In genomic region chr2:24926220-24926601, GRCh38 we compare ENCODE assay signal across 11 cellular contexts. TPM values are rescaled to one million over a fixed set of nuclear protein-coding genes. Genes with fewer than 3 reads are reported as not detected.
A peak's percentile ranks its signal among the peaks of the same experiment; 100 is the strongest.
DNase-seq lines count a peak whose midpoint lies in the region; ATAC-seq and TF ChIP-seq lines count a peak whose summit lies in the region.
"Had no signal": no experiment of that assay in that cellular context is flagged by ENCODE, and none has a peak within 500 bp of the region (broad histone marks: within the 10 kb centered on the region; RNA-seq: fewer than 3 reads in every experiment).

No MANE protein-coding gene starts in this region.

- CTCF ChIA-PET in mammary epithelial cell (lab: Charles Lee; ENCODE audit: low non-redundant PET), result no interaction called here

- TF ChIP-seq EP300 in suprapubic skin (IDR thresholded peaks at IDR 0.05), result no peak

- H3K9ac ChIP-seq in mammary epithelial cell (ENCODE audit: insufficient read depth, low read length) (no peak overlapping the region), mucosa of stomach (ENCODE audit: low read length) (peak overlapping the region; percentile 11)

- BruUV-seq in mammary epithelial cell (replicated peaks; lab: Mats Ljungman, UMichigan), result no TSS peak

- no peaks in the 10 kb centered on the region for H3K36me3 ChIP-seq in mammary epithelial cell (ENCODE audit: insufficient read depth, low read length)
- no peaks in the 10 kb centered on the region for H3K36me3 ChIP-seq in mucosa of stomach (ENCODE audit: control insufficient read depth, insufficient read depth, low read length)
- no peaks in the 10 kb centered on the region for H3K36me3 ChIP-seq in suprapubic skin
- H3K36me3 ChIP-seq: pancreas had no signal

- peak overlapping the region; percentile 42 for H3K4me3 Mint-ChIP-seq in T-helper 2 cell treated with Interferon-gamma antibody and Interleukin-4, amounts not matched to agents 5 μg/mL and 100 μg/mL, for 36 hours

- no peaks in the 10 kb centered on the region for H3K27me3 Mint-ChIP-seq in T-helper 2 cell treated with Interferon-gamma antibody and Interleukin-4, amounts not matched to agents 5 μg/mL and 100 μg/mL, for 36 hours (ENCODE audit: low read depth)

- H3K4me1 Mint-ChIP-seq in T-helper 2 cell treated with Interferon-gamma antibody and Interleukin-4, amounts not matched to agents 5 μg/mL and 100 μg/mL, for 36 hours (ENCODE audit: low read depth), result peaks cover 6% of the 10 kb centered on the region

- H3K27ac Mint-ChIP-seq in T-helper 2 cell treated with Interferon-gamma antibody and Interleukin-4, amounts not matched to agents 5 μg/mL and 100 μg/mL, for 36 hours, result no peak overlapping the region

- no peaks in the 10 kb centered on the region for H3K79me2 ChIP-seq in mammary epithelial cell (ENCODE audit: insufficient read depth, low read length)

- H3K9me3 Mint-ChIP-seq in T-helper 2 cell treated with Interferon-gamma antibody and Interleukin-4, amounts not matched to agents 5 μg/mL and 100 μg/mL, for 36 hours, result no peaks in the 10 kb centered on the region

- intact Hi-C loops in mammary epithelial cell (cut with micrococcal nuclease), result no loop called here

- H4K20me1 ChIP-seq in mammary epithelial cell (ENCODE audit: insufficient read depth, low read length), result no peaks in the 10 kb centered on the region

- peak overlapping the region; percentile 41 for H3K4me2 ChIP-seq in mammary epithelial cell (ENCODE audit: insufficient read depth, low read depth, low read length)

- H3K27ac ChIP-seq in mammary epithelial cell (ENCODE audit: insufficient read depth, low read depth, low read length) (no peak overlapping the region), suprapubic skin (peak overlapping the region; percentile 80)
- H3K27ac ChIP-seq: 22Rv1, pancreas had no signal

- in situ Hi-C loops in mammary epithelial cell (cut with MboI; ENCODE audit: low sequenced_read_pairs in 2 of 2), result no loop called here

- H2AFZ ChIP-seq in mammary epithelial cell (ENCODE audit: low read depth, low read length), result peak overlapping the region; percentile 93

- peaks cover 12% of the 10 kb centered on the region for H3K4me1 ChIP-seq in mammary epithelial cell (ENCODE audit: insufficient read depth, low read length)
- peaks cover 13% of the 10 kb centered on the region for H3K4me1 ChIP-seq in mucosa of stomach (ENCODE audit: control insufficient read depth, insufficient read depth, low read length)
- H3K4me1 ChIP-seq in suprapubic skin, result peaks cover 15% of the 10 kb centered on the region
- H3K4me1 ChIP-seq: pancreas had no signal

- no peaks in the 10 kb centered on the region for H3K36me3 Mint-ChIP-seq in T-helper 2 cell treated with Interferon-gamma antibody and Interleukin-4, amounts not matched to agents 5 μg/mL and 100 μg/mL, for 36 hours (ENCODE audit: low read depth)

- H3K9me3 ChIP-seq in mammary epithelial cell (replicated peaks; ENCODE audit: insufficient read depth, low read length) (no peaks in the 10 kb centered on the region), mucosa of stomach (ENCODE audit: control insufficient read depth, low read length) (no peaks in the 10 kb centered on the region), suprapubic skin (no peaks in the 10 kb centered on the region)
- H3K9me3 ChIP-seq: pancreas had no signal

- dilution Hi-C loops in mammary epithelial cell (cut with HindIII; ENCODE audit: low sequenced_read_pairs), result no loop called here

- H3K27me3 ChIP-seq in mammary epithelial cell (ENCODE audit: insufficient read depth, low read length) (no peaks in the 10 kb centered on the region), mucosa of stomach (ENCODE audit: control insufficient read depth, insufficient read depth, low read length) (peaks cover 12% of the 10 kb centered on the region), suprapubic skin (no peaks in the 10 kb centered on the region)
- H3K27me3 ChIP-seq: pancreas had no signal

- H3K4me3 ChIP-seq in mammary epithelial cell (replicated peaks in 1 of 3; ENCODE audit: insufficient read depth in 1 of 3, low read depth in 2 of 3, low read length in 3 of 3), result no peak overlapping the region
- H3K4me3 ChIP-seq in mucosa of stomach (ENCODE audit: low read length), result no peak overlapping the region
- H3K4me3 ChIP-seq in suprapubic skin, result peak overlapping the region; percentile 40

- TF ChIP-seq POLR2A in suprapubic skin (IDR thresholded peaks at IDR 0.05), result no peak

- TF ChIP-seq CTCF in mammary epithelial cell (conservative IDR thresholded peaks at IDR 0.05 in 1 of 2, IDR thresholded peaks at IDR 0.05 in 1 of 2; ENCODE audit: extremely low read depth in 1 of 2, insufficient read depth in 1 of 2, low read depth in 1 of 2, low read length in 2 of 2) (no peak), suprapubic skin (IDR thresholded peaks at IDR 0.05) (no peak)

- WGBS in mammary epithelial cell (ENCODE audit: low coverage, missing lambda C conversion rate), result 97% methylated on average over 11 of the region's 14 CpGs
- 71% methylated on average over 14 of the region's 14 CpGs for WGBS in suprapubic skin

- no peak for DNase-seq in T-helper 2 cell treated with Interferon-gamma antibody and Interleukin-4, amounts not matched to agents 5 μg/mL and 100 μg/mL, for 36 hours (ENCODE audit: low spot score)
- DNase-seq in T-helper 2 cell (no peak), mammary epithelial cell (no peak), suprapubic skin (ENCODE audit: low spot score in 2 of 2) (no peak), NCI-H1105 treated with DMSO at 0.1 percent for 48 hours (lab: John Stamatoyannopoulos, UW) (no peak), COR-L47 (lab: John Stamatoyannopoulos, UW) (no peak)
- DNase-seq: NCI-H2171, pancreas had no signal

- ATAC-seq in HG03457 (IDR thresholded peaks at IDR 0.05; ENCODE audit: unreplicated experiment), result no peak

RNA-seq across cellular contexts. Expression of gene ADCY3, which starts 6.2 kb away (rescaled TPM):
- total RNA-seq in mammary epithelial cell (10 to 100 TPM; 13.3 to 50.5 TPM), suprapubic skin (100 to 1,000 TPM in 1 of 4 donors, 10 to 100 TPM in 3; 45.2 to 108 (median 66.9) TPM)
- 63.4 TPM for polyA plus RNA-seq in mammary epithelial cell
- polyA minus RNA-seq in mammary epithelial cell, result 106 TPM

RNA-seq across cellular contexts. Expression of gene DNAJC27, which starts 45.5 kb away (rescaled TPM):
- total RNA-seq in mammary epithelial cell, result 1 to 10 TPM; 4.4 to 5.0 TPM
- 1.4 TPM for polyA plus RNA-seq in mammary epithelial cell
- polyA minus RNA-seq in mammary epithelial cell, result not detected
- total RNA-seq in suprapubic skin, result 1 to 10 TPM; 3.1 to 6.4 (median 4.3) TPM
